ENCODE assay signal across 23 cellular contexts in genomic region chr10:84401838-84402611, GRCh38.
DNase-seq lines count a peak whose midpoint lies in the region; ATAC-seq, FAIRE-seq and TF ChIP-seq lines count a peak whose summit lies in the region.
"Had no signal": no experiment of that assay in that cellular context is flagged by ENCODE, and none has a peak within 500 bp of the region (broad histone marks: within the 10 kb centered on the region; RNA-seq: fewer than 3 reads in every experiment).

No MANE protein-coding gene starts in this region.

- H3K79me1 ChIP-seq in trophoblast cell (ENCODE audit: low read length), result peaks cover 3% of the 10 kb centered on the region

- H3K27me3 ChIP-seq in trophoblast cell (ENCODE audit: insufficient read depth, low read length) (no peaks in the 10 kb centered on the region), gastroesophageal sphincter (no peaks in the 10 kb centered on the region)
- H3K27me3 ChIP-seq: body of pancreas, SJCRH30, upper lobe of left lung had no signal

- H4K12ac ChIP-seq in trophoblast cell (ENCODE audit: low read depth, low read length), result no peak overlapping the region

- no peak overlapping the region for H2AK5ac ChIP-seq in trophoblast cell (ENCODE audit: low read length)

- H3K36me3 ChIP-seq in trophoblast cell (ENCODE audit: control insufficient read depth in 1 of 2, insufficient read depth in 2 of 2, low read length in 2 of 2) (peaks cover 1 to 4% of the 10 kb centered on the region in 2 experiments), gastroesophageal sphincter (no peaks in the 10 kb centered on the region)
- H3K36me3 ChIP-seq: SJCRH30, upper lobe of left lung had no signal

- peak; percentile 17 for DNase-seq in DMS79 treated with DMSO at 0.1 percent for 48 hours (lab: John Stamatoyannopoulos, UW)
- DNase-seq in RWPE1 (ENCODE audit: low spot score), result peak; percentile 24
- no peak for DNase-seq in frontal cortex (ENCODE audit: low spot score in 2 of 2)
- peak; percentile 88 to 99 for DNase-seq in trophoblast cell
- DNase-seq in occipital lobe (lab: John Stamatoyannopoulos, UW), result no peak
- no peak for DNase-seq in stimulated activated CD4-positive, alpha-beta T cell treated with anti-CD3 and anti-CD28 coated beads, Interleukin-12 subunit alpha, Interleukin-12 subunit beta, amount 100 ng/mL, for 4 hours
- DNase-seq: activated B cell treated with CpG ODN at 0.5 μM for 24 hours; activated CD8-positive, alpha-beta T cell treated with anti-CD3 and anti-CD28 coated beads for 36 hours; activated T-cell treated with anti-CD3 and anti-CD28 coated beads, Interleukin-2, amount 50 U/mL, for 4 hours; body of pancreas; cortex of kidney; GOT3; mesendoderm; NCI-H2029 treated with DMSO at 0.1 percent for 48 hours; NCI-H510A; retina; SJCRH30; stimulated activated CD4-positive, alpha-beta T cell treated with anti-CD3 and anti-CD28 coated beads, Interleukin-15, amount 100 ng/mL, for 24 hours had no signal

- H2BK120ac ChIP-seq in trophoblast cell (ENCODE audit: insufficient read depth, low read length, poor library complexity), result no peak overlapping the region

- H3K9ac ChIP-seq in trophoblast cell (ENCODE audit: low read length), result no peak overlapping the region

- H3K23ac ChIP-seq in trophoblast cell (ENCODE audit: low read length), result no peak overlapping the region

- WGBS in trophoblast cell (ENCODE audit: extremely low coverage, insufficient coverage, insufficient read length), result no CpG with 5 or more reads among the region's 6 CpGs
- 83 to 93% methylated on average over 4 to 6 of the region's 6 CpGs for WGBS in gastroesophageal sphincter (ENCODE audit: low coverage in 1 of 2), 2 donors

- peak overlapping the region; percentile 34 for H2BK5ac ChIP-seq in trophoblast cell (ENCODE audit: low read depth, low read length, poor library complexity)

- no peak overlapping the region for H3K4ac ChIP-seq in trophoblast cell (ENCODE audit: low read depth, low read length)

- H3K4me2 ChIP-seq in trophoblast cell (ENCODE audit: low read length), result peak overlapping the region; percentile 37

- no peak for TF ChIP-seq POLR2A in gastroesophageal sphincter (IDR thresholded peaks at IDR 0.05)

- H4K8ac ChIP-seq in trophoblast cell (ENCODE audit: low read depth, low read length), result no peak overlapping the region

- CTCF ChIA-PET in RWPE1 (lab: Yijun Ruan, JAX), result no interaction called here

- no peak for TF ChIP-seq EP300 in gastroesophageal sphincter (IDR thresholded peaks at IDR 0.05)

- TF ChIP-seq CTCF in RWPE1 (conservative IDR thresholded peaks at IDR 0.05; ENCODE audit: low read depth) (no peak), gastroesophageal sphincter (IDR thresholded peaks at IDR 0.05) (no peak)

- ATAC-seq in gastroesophageal sphincter, result no peak
- no peak for ATAC-seq in HG03521 (IDR thresholded peaks at IDR 0.05; ENCODE audit: unreplicated experiment)
- ATAC-seq: activated CD8-positive, alpha-beta T cell treated with anti-CD3 and anti-CD28 coated beads for 36 hours; activated T-cell treated with anti-CD3 and anti-CD28 coated beads, Interleukin-2, amount 50 U/mL, for 4 hours; body of pancreas; stimulated activated memory B cell treated with anti-CD40 and anti-IgM and Interleukin-4, amounts not matched to agents 10 μg/mL and 1 μg/mL and 100 μg/mL, for 72 hours had no signal

- H3K27ac ChIP-seq in RWPE1, result no peak overlapping the region
- peak overlapping the region; percentile 79 for H3K27ac ChIP-seq in trophoblast cell (ENCODE audit: low read depth, low read length)
- H3K27ac ChIP-seq in gastroesophageal sphincter, result no peak overlapping the region
- H3K27ac ChIP-seq: SJCRH30 had no signal

- H3K9me3 ChIP-seq in trophoblast cell (ENCODE audit: insufficient read depth, low read depth, low read length), result no peaks in the 10 kb centered on the region
- no peaks in the 10 kb centered on the region for H3K9me3 ChIP-seq in gastroesophageal sphincter
- H3K9me3 ChIP-seq: body of pancreas, SJCRH30, upper lobe of left lung had no signal

- FAIRE-seq in frontal cortex (lab: Jason Lieb, UNC), result peak; percentile 65
- FAIRE-seq: GM18507 had no signal

- H3K14ac ChIP-seq in trophoblast cell (ENCODE audit: low read length), result no peak overlapping the region

- H3K4me3 ChIP-seq in trophoblast cell (ENCODE audit: low read depth, low read length) (no peak overlapping the region), gastroesophageal sphincter (no peak overlapping the region)
- H3K4me3 ChIP-seq: body of pancreas, SJCRH30, upper lobe of left lung had no signal

- H2AFZ ChIP-seq in trophoblast cell (ENCODE audit: insufficient read depth, low read length, poor library complexity), result no peak overlapping the region

- H3K4me1 ChIP-seq in trophoblast cell (ENCODE audit: control insufficient read depth in 1 of 2, insufficient read depth in 2 of 2, low read length in 2 of 2) (peaks cover 3 to 4% of the 10 kb centered on the region in 2 experiments), gastroesophageal sphincter (peaks cover 0 to 28% (median 0%) of the 10 kb centered on the region in 3 donors)
- H3K4me1 ChIP-seq: SJCRH30 had no signal

- no peak overlapping the region for H4K91ac ChIP-seq in trophoblast cell (ENCODE audit: low read depth, low read length)

- POLR2A ChIA-PET in RWPE1 (lab: Yijun Ruan, JAX; ENCODE audit: low non-redundant PET), result no interaction called here

- no peak overlapping the region for H2BK12ac ChIP-seq in trophoblast cell (ENCODE audit: low read length)

- H3K79me2 ChIP-seq in trophoblast cell (ENCODE audit: control insufficient read depth, insufficient read depth, low read length, poor library complexity), result no peaks in the 10 kb centered on the region

- no peak overlapping the region for H3K18ac ChIP-seq in trophoblast cell (ENCODE audit: low read length)

Comparison
In these comparisons a context has a peak if more than half of its experiments do, and no peak if none do; other contexts are left out.
1. DNase-seq: peak in DMS79 treated with DMSO at 0.1 percent for 48 hours (single experiment), RWPE1 (single experiment) and trophoblast cell (2 of 2); none in frontal cortex (0 of 2), occipital lobe (single experiment) and stimulated activated CD4-positive, alpha-beta T cell treated with anti-CD3 and anti-CD28 coated beads, Interleukin-12 subunit alpha, Interleukin-12 subunit beta, amount 100 ng/mL, for 4 hours (single experiment).